28 cellular contexts compared by ENCODE assay signal in the genomic region with DNA sequence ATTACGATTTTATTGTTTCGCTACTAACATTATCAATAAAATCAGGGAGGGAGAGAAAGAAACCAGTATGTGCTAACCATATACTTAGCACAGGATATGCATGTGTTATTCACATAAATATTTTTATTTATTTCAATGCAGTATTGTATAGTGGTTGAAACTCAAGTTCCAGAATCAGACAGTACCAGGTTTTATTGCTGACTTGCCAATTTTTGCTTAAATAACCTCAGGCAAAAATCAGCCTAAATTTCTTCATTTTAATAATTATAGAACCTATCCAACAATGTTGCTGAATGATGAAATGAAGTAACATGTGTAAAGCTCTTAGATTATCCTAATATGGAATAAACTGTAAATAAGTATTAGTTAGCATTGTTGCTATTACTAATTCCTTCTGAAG.
"Had no signal": no experiment of that assay in that cellular context is flagged by ENCODE, and none has a peak within 500 bp of the region (broad histone marks: within the 10 kb centered on the region; RNA-seq: fewer than 3 reads in every experiment).

No MANE protein-coding gene starts in this region.

- H3K4me3 ChIP-seq: neural progenitor cell, ovary, psoas muscle, skin epidermis, smooth muscle cell, spleen, suprapubic skin, testis, tibial artery, transverse colon, upper lobe of right lung, uterus had no signal

- H3K9me3 ChIP-seq: ovary, psoas muscle, spleen, suprapubic skin, testis, tibial artery, transverse colon, upper lobe of right lung, uterus had no signal

- H3K79me2 ChIP-seq: parathyroid adenoma had no signal

- H3K4me1 ChIP-seq: neural progenitor cell, parathyroid adenoma, psoas muscle, spleen, suprapubic skin, transverse colon, upper lobe of right lung, uterus had no signal

- H3K36me3 ChIP-seq: neural progenitor cell, ovary, spleen, suprapubic skin, tibial artery, transverse colon, upper lobe of right lung, uterus had no signal

- ATAC-seq: natural killer cell; psoas muscle; right cardiac atrium; sciatic nerve; stimulated activated memory B cell treated with anti-CD40 and anti-IgM and Interleukin-4, amounts not matched to agents 10 μg/mL and 1 μg/mL and 100 μg/mL, for 72 hours; stimulated activated naive CD8-positive, alpha-beta T cell treated with anti-CD3 and anti-CD28 coated beads, Interleukin-15, amount 100 ng/mL, for 72 hours; stimulated activated naive CD8-positive, alpha-beta T cell treated with anti-CD3 and anti-CD28 coated beads, Interleukin-15, Interleukin-2, amounts not matched to agents 100 U/mL and 50 U/mL, for 24 hours; upper lobe of right lung had no signal

- DNase-seq: natural killer cell; occipital lobe; ovary; posterior cingulate gyrus; psoas muscle; right cardiac atrium; spleen; stimulated activated CD4-positive, alpha-beta T cell treated with anti-CD3 and anti-CD28 coated beads, Interleukin-12 subunit alpha, Interleukin-12 subunit beta, amount 100 ng/mL, for 4 hours; stimulated activated CD4-positive, alpha-beta T cell treated with anti-CD3 and anti-CD28 coated beads, Interleukin-1b, Interleukin-23, amount 100 ng/mL, for 48 hours; stimulated activated CD4-positive, alpha-beta T cell treated with anti-CD3 and anti-CD28 coated beads, Interleukin-4, amount 100 ng/mL, for 1 hour; stimulated activated CD4-positive, alpha-beta T cell treated with anti-CD3 and anti-CD28 coated beads, Interleukin-4, amount 100 ng/mL, for 4 hours; stimulated activated CD8-positive, alpha-beta memory T cell treated with anti-CD3 and anti-CD28 coated beads, Interleukin-4, amount 100 ng/mL, for 48 hours; stimulated activated naive CD4-positive, alpha-beta T cell; stimulated activated naive CD8-positive, alpha-beta T cell treated with anti-CD3 and anti-CD28 coated beads, Interleukin-15, amount 100 ng/mL, for 72 hours; stimulated activated naive CD8-positive, alpha-beta T cell treated with anti-CD3 and anti-CD28 coated beads, Interleukin-15, Interleukin-2, amounts not matched to agents 100 U/mL and 50 U/mL, for 24 hours; substantia nigra; testis; tibial artery; transverse colon; upper lobe of right lung; uterus had no signal

- H2AFZ ChIP-seq: neural progenitor cell, parathyroid adenoma had no signal

- H3K27me3 ChIP-seq: neural progenitor cell, ovary, spleen, suprapubic skin, testis, tibial artery, transverse colon, upper lobe of right lung, uterus had no signal

- H3K9ac ChIP-seq: neural progenitor cell, parathyroid adenoma had no signal

- H3K27ac ChIP-seq: neural progenitor cell, ovary, parathyroid adenoma, psoas muscle, skin epidermis, spleen, suprapubic skin, testis, tibial artery, transverse colon, upper lobe of right lung, uterus had no signal

- H3K4me2 ChIP-seq: neural progenitor cell, smooth muscle cell had no signal
